8 cellular contexts compared by ENCODE assay signal in the genomic region with DNA sequence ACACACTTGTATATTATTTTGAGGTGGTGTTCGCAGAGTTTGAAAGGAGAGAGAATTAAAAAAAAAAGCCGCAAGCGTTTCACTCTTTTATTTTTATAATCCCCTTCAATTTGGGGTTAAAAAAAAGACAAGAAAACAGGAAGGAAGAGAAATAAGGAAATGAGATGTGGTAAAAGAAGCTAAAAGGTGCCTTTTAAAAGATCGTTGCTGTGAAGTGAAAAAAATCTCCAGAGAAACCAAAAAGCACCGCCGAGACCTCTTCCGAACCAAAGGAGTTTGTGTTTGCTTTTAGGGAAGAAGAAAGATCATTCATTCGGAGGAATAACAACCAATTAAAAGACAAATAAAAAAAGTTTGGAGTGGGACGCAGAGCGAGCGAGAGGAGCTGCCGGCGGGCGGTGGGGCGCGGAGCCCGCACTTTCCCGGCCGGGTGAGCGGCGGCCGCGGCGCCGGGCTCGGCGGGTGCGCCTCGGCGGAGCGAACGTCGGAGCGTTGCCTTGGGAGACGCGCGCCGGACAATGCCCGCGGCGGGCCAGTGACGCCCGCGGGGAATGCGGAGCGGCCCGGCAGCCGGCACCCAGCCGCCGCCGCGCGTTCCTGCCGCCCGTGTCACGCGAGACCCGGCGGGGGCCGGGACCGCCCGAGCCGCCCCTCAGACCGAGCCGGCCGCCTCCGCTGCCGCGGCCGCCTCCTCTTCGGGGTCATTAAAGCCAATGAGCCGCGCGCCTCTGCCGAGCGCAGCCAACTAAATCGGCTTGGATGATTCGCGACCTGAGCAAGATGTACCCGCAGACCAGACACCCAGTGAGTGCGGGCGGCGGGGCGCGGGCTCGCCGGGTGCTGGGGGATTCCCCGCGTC. TPM values are rescaled to one million over a fixed set of nuclear protein-coding genes. Genes with fewer than 3 reads are reported as not detected.
A peak's percentile ranks its signal among the peaks of the same experiment; 100 is the strongest.
DNase-seq lines count a peak whose midpoint lies in the region; ATAC-seq and TF ChIP-seq lines count a peak whose summit lies in the region.

No MANE protein-coding gene starts in this region.

- no peak for TF ChIP-seq EP300 in sigmoid colon (IDR thresholded peaks at IDR 0.05)

- TF ChIP-seq POLR2A in sigmoid colon (IDR thresholded peaks at IDR 0.05): no peak

- intact Hi-C loops in sigmoid colon (cut with DNase I): loop anchor here (5.0 to 10.0 kb wide), 3 partner anchors 115 to 1225 kb away; no protein-coding TSS in a partner anchor

- H3K27me3 ChIP-seq in iPS-18a (ENCODE audit: control insufficient read depth, insufficient read depth, low read length) (peaks cover 6% of the 10 kb centered on the region), sigmoid colon (no peaks in the 10 kb centered on the region)

- H3K9ac ChIP-seq in iPS-18a (ENCODE audit: low read length): peak overlapping the region; percentile 93

- TF ChIP-seq CTCF in astrocyte of the spinal cord (IDR thresholded peaks at IDR 0.05; ENCODE audit: low read depth, low read length) (no peak), sigmoid colon (IDR thresholded peaks at IDR 0.05) (no peak)

- H3K4me3 ChIP-seq in astrocyte of the spinal cord (ENCODE audit: low read depth, low read length) (peak overlapping the region; percentile 87), iPS-18a (ENCODE audit: low read length) (peak overlapping the region; percentile 94), sigmoid colon (peak overlapping the region; percentile 89 to 94 (median 94))

- in situ Hi-C loops in astrocyte of the spinal cord (cut with HindIII; ENCODE audit: low sequenced_read_pairs): loop anchor here (25.0 kb wide), 1 partner anchor 435 kb away; no protein-coding TSS in a partner anchor

- ATAC-seq in GM21529 (IDR thresholded peaks at IDR 0.05; ENCODE audit: unreplicated experiment) (peak; percentile 1), HG03095 (IDR thresholded peaks at IDR 0.05; ENCODE audit: unreplicated experiment) (no peak)

- 0% methylated on average over 89 of the region's 89 CpGs for WGBS in sigmoid colon, 2 donors

- peaks cover 18% of the 10 kb centered on the region for H3K4me1 ChIP-seq in iPS-18a (ENCODE audit: control insufficient read depth, low read depth, low read length)
- H3K4me1 ChIP-seq in sigmoid colon: peaks cover 0 to 35% (median 19%) of the 10 kb centered on the region in 4 donors

- H3K27ac ChIP-seq in iPS-18a (ENCODE audit: low read length) (peak overlapping the region; percentile 71), sigmoid colon (peak overlapping the region; percentile 93 to 97 (median 94))

- peak in 8 of 14 donors; percentile 42 to 73 (median 58) for DNase-seq in C1 segment of cervical spinal cord (lab: John Stamatoyannopoulos, UW)
- peak; percentile 52 for DNase-seq in RPMI8226
- peak; percentile 54 for DNase-seq in astrocyte of the spinal cord (ENCODE audit: low read depth, low spot score)
- DNase-seq in sigmoid colon: peak; percentile 68
- DNase-seq in NCI-H524 treated with DMSO at 0.1 percent for 48 hours (lab: John Stamatoyannopoulos, UW): no peak

- H3K9me3 ChIP-seq in iPS-18a (ENCODE audit: control insufficient read depth, low read depth, low read length) (no peaks in the 10 kb centered on the region), sigmoid colon (no peaks in the 10 kb centered on the region)

- H3K36me3 ChIP-seq in iPS-18a (ENCODE audit: control insufficient read depth, low read depth, low read length) (no peaks in the 10 kb centered on the region), sigmoid colon (no peaks in the 10 kb centered on the region)

RNA-seq across cellular contexts. Expression of gene TLE4, which starts 0.5 kb away (rescaled TPM):
- total RNA-seq in sigmoid colon: 10 to 100 TPM; 29.1 to 60.9 (median 34.6) TPM
- 10 to 100 TPM in 1 of 3 donors, 1 to 10 TPM in 2; 7.6 to 11.6 (median 8.4) TPM for polyA plus RNA-seq in sigmoid colon
